In genomic region chr16:8645831-8646230, GRCh38 we compare ENCODE assay signal across 19 cellular contexts. TPM values are rescaled to one million over a fixed set of nuclear protein-coding genes. Genes with fewer than 3 reads are reported as not detected.
"Had no signal": no experiment of that assay in that cellular context is flagged by ENCODE, and none has a peak within 500 bp of the region (broad histone marks: within the 10 kb centered on the region; RNA-seq: fewer than 3 reads in every experiment).

No MANE protein-coding gene starts in this region.

- H3K9me3 ChIP-seq: body of pancreas, gastroesophageal sphincter, heart right ventricle, ovary had no signal

- H3K4me3 ChIP-seq: body of pancreas, coronary artery, gastroesophageal sphincter, lung, neural progenitor cell, ovary had no signal

- H3K4me3 Mint-ChIP-seq: activated naive CD4-positive, alpha-beta T cell treated with anti-CD3 and anti-CD28 coated beads, Interleukin-2, amount 50 U/mL, for 24 hours; mesothelial cell of epicardium; neural progenitor cell; WTC11 had no signal

- H3K4me1 Mint-ChIP-seq: mesothelial cell of epicardium, neural progenitor cell, WTC11 had no signal

- H3K4me2 ChIP-seq: neural progenitor cell had no signal

- H3K27ac ChIP-seq: body of pancreas, coronary artery, gastroesophageal sphincter, neural progenitor cell, ovary had no signal

- H3K36me3 ChIP-seq: neural progenitor cell, ovary had no signal

- ATAC-seq: body of pancreas, gastroesophageal sphincter, WTC11 had no signal

- H3K9me3 Mint-ChIP-seq: activated naive CD4-positive, alpha-beta T cell treated with anti-CD3 and anti-CD28 coated beads, Interleukin-2, amount 50 U/mL, for 24 hours; mesothelial cell of epicardium; neural progenitor cell; WTC11 had no signal

- H2AFZ ChIP-seq: neural progenitor cell had no signal

- H3K27ac Mint-ChIP-seq: activated naive CD4-positive, alpha-beta T cell treated with anti-CD3 and anti-CD28 coated beads, Interleukin-2, amount 50 U/mL, for 24 hours; mesothelial cell of epicardium; neural progenitor cell; WTC11 had no signal

- DNase-seq: activated CD4-positive, alpha-beta T cell treated with anti-CD3 and anti-CD28 coated beads, Interleukin-2, amount 50 U/mL, for 1 hour; amygdala; body of pancreas; central memory CD4-positive, alpha-beta T cell; effector CD8-positive, alpha-beta T cell; heart right ventricle; ovary; stimulated activated CD4-positive, alpha-beta T cell treated with anti-CD3 and anti-CD28 coated beads, Interleukin-1b, Interleukin-23, amount 100 ng/mL, for 48 hours had no signal

- H3K4me1 ChIP-seq: body of pancreas, gastroesophageal sphincter, neural progenitor cell had no signal

- H3K27me3 Mint-ChIP-seq: activated naive CD4-positive, alpha-beta T cell treated with anti-CD3 and anti-CD28 coated beads, Interleukin-2, amount 50 U/mL, for 24 hours had no signal

RNA-seq across cellular contexts. Expression of gene TMEM114, which starts 55.5 kb away (rescaled TPM):
- total RNA-seq: body of pancreas; gastroesophageal sphincter; lung; mesothelial cell of epicardium; myocyte; ovary; sciatic nerve; T-helper 2 cell treated with Interferon-gamma antibody and Interleukin-4, amounts not matched to agents 100 ng/mL and 5 ng/mL, for 36 hours; ureter had no signal
